In genomic region chr14:77554816-77555599, GRCh38 we compare ENCODE assay signal across 11 cellular contexts. TPM values are rescaled to one million over a fixed set of nuclear protein-coding genes. Genes with fewer than 3 reads are reported as not detected.
DNase-seq lines count a peak whose midpoint lies in the region; ATAC-seq and TF ChIP-seq lines count a peak whose summit lies in the region.
"Had no signal": no experiment of that assay in that cellular context is flagged by ENCODE, and none has a peak within 500 bp of the region (broad histone marks: within the 10 kb centered on the region; RNA-seq: fewer than 3 reads in every experiment).

No MANE protein-coding gene starts in this region.

- H3K9me2 ChIP-seq in MM.1S (replicated peaks; ENCODE audit: insufficient read depth, low read length) = no peaks in the 10 kb centered on the region

- H3K4me3 ChIP-seq in upper lobe of left lung (no peak overlapping the region), MM.1S (ENCODE audit: low read length) (no peak overlapping the region)
- H3K4me3 ChIP-seq: left lung had no signal

- intact Hi-C loops in left ventricle myocardium superior (cut with micrococcal nuclease) = loop anchor here (10.0 kb wide), 1 partner anchor 100 kb away; the partner anchor contains the start of genes AHSA1 and VIPAS39

- no peak overlapping the region for H3K4me2 ChIP-seq in MM.1S (ENCODE audit: low read depth, low read length)

- H3F3A ChIP-seq in MM.1S (ENCODE audit: insufficient read depth, low read length) = no peaks in the 10 kb centered on the region

- H3K79me2 ChIP-seq in MM.1S (ENCODE audit: low read length) = no peaks in the 10 kb centered on the region

- H3K9me3 Mint-ChIP-seq in activated naive CD4-positive, alpha-beta T cell treated with anti-CD3 and anti-CD28 coated beads, Interleukin-2, amount 50 U/mL, for 72 hours = no peaks in the 10 kb centered on the region

- peak overlapping the region; percentile 7 to 61 (median 48) for H3K27ac ChIP-seq in upper lobe of left lung
- H3K27ac ChIP-seq in MM.1S (ENCODE audit: low read length) = no peak overlapping the region

- TF ChIP-seq EP300 in upper lobe of left lung (IDR thresholded peaks at IDR 0.05) = no peak

- H2AFZ ChIP-seq in MM.1S (ENCODE audit: low read length) = no peak overlapping the region

- TF ChIP-seq CTCF in upper lobe of left lung (IDR thresholded peaks at IDR 0.05) (no peak), MM.1S (IDR thresholded peaks at IDR 0.05; ENCODE audit: low read length) (no peak)

- H3K27me3 ChIP-seq in upper lobe of left lung (no peaks in the 10 kb centered on the region), MM.1S (replicated peaks; ENCODE audit: insufficient read depth, low read length) (no peaks in the 10 kb centered on the region)
- H3K27me3 ChIP-seq: left lung had no signal

- no peak for TF ChIP-seq POLR2A in upper lobe of left lung (IDR thresholded peaks at IDR 0.05)

- peak overlapping the region; percentile 70 to 93 for H3K27ac Mint-ChIP-seq in activated naive CD4-positive, alpha-beta T cell treated with anti-CD3 and anti-CD28 coated beads, Interleukin-2, amount 50 U/mL, for 72 hours

- in situ Hi-C loops in SK-MEL-5 (cut with HindIII; ENCODE audit: low pct_unique_long_range_greater_than_20kb, low sequenced_read_pairs) = no loop called here

- ATAC-seq in activated naive CD4-positive, alpha-beta T cell treated with anti-CD3 and anti-CD28 coated beads, Interleukin-2, amount 50 U/mL, for 72 hours = peak in 1 of 2 donors; percentile 7
- peak; percentile 17 for ATAC-seq in left ventricle myocardium superior
- no peak for ATAC-seq in upper lobe of left lung (ENCODE audit: low FRiP score in 2 of 2)

- H3K36me3 Mint-ChIP-seq in activated naive CD4-positive, alpha-beta T cell treated with anti-CD3 and anti-CD28 coated beads, Interleukin-2, amount 50 U/mL, for 72 hours = peaks cover 0 to 14% of the 10 kb centered on the region in 2 donors

- peaks cover under 1 to 79% (median 37%) of the 10 kb centered on the region in 4 donors for H3K36me3 ChIP-seq in upper lobe of left lung
- H3K36me3 ChIP-seq in MM.1S (replicated peaks; ENCODE audit: insufficient read depth, low read length) = no peaks in the 10 kb centered on the region

- WGBS in upper lobe of left lung, 2 donors = 72 to 76% methylated on average over 9 of the region's 9 CpGs

- H3K9me3 ChIP-seq in upper lobe of left lung (no peaks in the 10 kb centered on the region), MM.1S (replicated peaks; ENCODE audit: insufficient read depth, low read length) (no peaks in the 10 kb centered on the region)
- H3K9me3 ChIP-seq: left lung had no signal

- no peaks in the 10 kb centered on the region for H4K20me1 ChIP-seq in MM.1S (ENCODE audit: insufficient read depth, low read length)

- no peak overlapping the region for H3K9ac ChIP-seq in MM.1S (ENCODE audit: low read length)

- H3K4me1 ChIP-seq in upper lobe of left lung = peaks cover 0 to 8% (median 7%) of the 10 kb centered on the region in 4 donors
- no peaks in the 10 kb centered on the region for H3K4me1 ChIP-seq in MM.1S (ENCODE audit: low read length)

- no peak for DNase-seq in activated naive CD4-positive, alpha-beta T cell treated with anti-CD3 and anti-CD28 coated beads, Interleukin-2, amount 50 U/mL, for 72 hours (ENCODE audit: low spot score in 2 of 2)
- no peak for DNase-seq in activated naive CD4-positive, alpha-beta T cell (lab: John Stamatoyannopoulos, UW)
- peak; percentile 9 for DNase-seq in SK-MEL-5 (ENCODE audit: low read depth, low spot score)
- no peak for DNase-seq in left ventricle myocardium superior
- DNase-seq in upper lobe of left lung = peak in 1 of 2 donors; percentile 21
- no peak for DNase-seq in NCI-H526 treated with DMSO at 0.1 percent for 48 hours (lab: John Stamatoyannopoulos, UW)
- no peak for DNase-seq in H4 (ENCODE audit: low spot score)
- DNase-seq in MM.1S = no peak
- DNase-seq: IMR-90, left lung, NCI-H446 had no signal

RNA-seq across cellular contexts. Expression of gene ISM2, which starts 56.4 kb away (rescaled TPM):
- total RNA-seq in activated naive CD4-positive, alpha-beta T cell treated with anti-CD3 and anti-CD28 coated beads, Interleukin-2, amount 50 U/mL, for 72 hours = 1 to 10 TPM in 1 of 2 donors, not detected in 1; 1.0 TPM
- 0.19 and 0.79 TPM in 2 replicates for total RNA-seq in SK-MEL-5 (2014; rRNA removed; shearing (Covaris generic))
- 1.1 and 2.2 TPM in 2 replicates for polyA plus RNA-seq in SK-MEL-5 (2015; cell fraction: cytosol; rRNA removed)
- 0.49 and 4.0 TPM in 2 replicates for polyA plus RNA-seq in SK-MEL-5 (2015; cell fraction: nucleus; rRNA removed)
- 0.25 TPM for total RNA-seq in left ventricle myocardium superior
- total RNA-seq in upper lobe of left lung = not detected
- not detected in 2 replicates for total RNA-seq in H4 (2014; rRNA removed; shearing (Covaris generic))
- total RNA-seq: left lung had no signal
